Comparison of ENCODE assay signal across 8 cellular contexts in genomic region chr11:122754553-122755322, GRCh38.
DNase-seq lines count a peak whose midpoint lies in the region; ATAC-seq and TF ChIP-seq lines count a peak whose summit lies in the region.

No MANE protein-coding gene starts in this region.

- no peaks in the 10 kb centered on the region for H3K36me3 ChIP-seq in MM.1S (replicated peaks; ENCODE audit: insufficient read depth, low read length)

- H2AFZ ChIP-seq in MM.1S (ENCODE audit: low read length) = no peak overlapping the region

- no peak overlapping the region for H3K27ac ChIP-seq in MM.1S (ENCODE audit: low read length)

- H3K4me1 ChIP-seq in MM.1S (ENCODE audit: low read length) = peaks cover 19% of the 10 kb centered on the region

- H3F3A ChIP-seq in MM.1S (ENCODE audit: insufficient read depth, low read length) = 0 out of 2 replicates have a peak, but pooled peaks cover under 1% of the 10 kb centered on the region

- no peak overlapping the region for H3K9ac ChIP-seq in MM.1S (ENCODE audit: low read length)

- no peak overlapping the region for H3K4me3 ChIP-seq in MM.1S (ENCODE audit: low read length)

- DNase-seq in activated gamma-delta T cell treated with Interleukin-2 at 50 U/mL for 16 hours (peak; percentile 39), activated gamma-delta T cell (lab: John Stamatoyannopoulos, UW) (no peak), MM.1S (peak; percentile 25), left lobe of liver (ENCODE audit: low spot score) (no peak), T-helper 9 cell (no peak), NCI-H1092 (lab: John Stamatoyannopoulos, UW) (no peak)
- DNase-seq in activated T-cell treated with anti-CD3 and anti-CD28 coated beads, Interleukin-2, amount 50 U/mL, for 72 hours = peak; percentile 34 to 44

- H3K27me3 Mint-ChIP-seq in activated T-cell treated with anti-CD3 and anti-CD28 coated beads, Interleukin-2, amount 50 U/mL, for 72 hours (ENCODE audit: low read depth) = peaks cover 16% of the 10 kb centered on the region

- no peaks in the 10 kb centered on the region for H3K9me3 ChIP-seq in MM.1S (replicated peaks; ENCODE audit: insufficient read depth, low read length)

- peaks cover 0 to 2% of the 10 kb centered on the region in 2 donors for H3K36me3 Mint-ChIP-seq in activated T-cell treated with anti-CD3 and anti-CD28 coated beads, Interleukin-2, amount 50 U/mL, for 72 hours (ENCODE audit: insufficient read depth in 2 of 2)

- no peaks in the 10 kb centered on the region for H4K20me1 ChIP-seq in MM.1S (ENCODE audit: insufficient read depth, low read length)

- ATAC-seq in activated T-cell treated with anti-CD3 and anti-CD28 coated beads, Interleukin-2, amount 50 U/mL, for 72 hours (replicated peaks in 1 of 2) = peak; percentile 57 to 59
- peak; percentile 80 for ATAC-seq in left lobe of liver
- no peak for ATAC-seq in HG02981 (IDR thresholded peaks at IDR 0.05; ENCODE audit: unreplicated experiment)

- H3K9me2 ChIP-seq in MM.1S (replicated peaks; ENCODE audit: insufficient read depth, low read length) = no peaks in the 10 kb centered on the region

- H3K9me3 Mint-ChIP-seq in activated T-cell treated with anti-CD3 and anti-CD28 coated beads, Interleukin-2, amount 50 U/mL, for 72 hours = no peaks in the 10 kb centered on the region

- no peak overlapping the region for H3K27ac Mint-ChIP-seq in activated T-cell treated with anti-CD3 and anti-CD28 coated beads, Interleukin-2, amount 50 U/mL, for 72 hours

- H3K4me1 Mint-ChIP-seq in activated T-cell treated with anti-CD3 and anti-CD28 coated beads, Interleukin-2, amount 50 U/mL, for 72 hours (ENCODE audit: low read depth) = peaks cover 60% of the 10 kb centered on the region

- no peak overlapping the region for H3K4me2 ChIP-seq in MM.1S (ENCODE audit: low read depth, low read length)

- peak; percentile 53 for TF ChIP-seq CTCF in MM.1S (IDR thresholded peaks at IDR 0.05; ENCODE audit: low read length)

- no peak overlapping the region for H3K4me3 Mint-ChIP-seq in activated T-cell treated with anti-CD3 and anti-CD28 coated beads, Interleukin-2, amount 50 U/mL, for 72 hours

- H3K79me2 ChIP-seq in MM.1S (ENCODE audit: low read length) = no peaks in the 10 kb centered on the region

- no peaks in the 10 kb centered on the region for H3K27me3 ChIP-seq in MM.1S (replicated peaks; ENCODE audit: insufficient read depth, low read length)

Comparison
In these comparisons a context has a peak if more than half of its experiments do, and no peak if none do; other contexts are left out.
1. DNase-seq: peak in activated gamma-delta T cell treated with Interleukin-2 at 50 U/mL for 16 hours (single experiment), MM.1S (single experiment) and activated T-cell treated with anti-CD3 and anti-CD28 coated beads, Interleukin-2, amount 50 U/mL, for 72 hours (2 of 2); none in activated gamma-delta T cell (single experiment), left lobe of liver (single experiment), T-helper 9 cell (single experiment) and NCI-H1092 (single experiment).